ENCODE assay signal across 1 cellular context in the genomic region with DNA sequence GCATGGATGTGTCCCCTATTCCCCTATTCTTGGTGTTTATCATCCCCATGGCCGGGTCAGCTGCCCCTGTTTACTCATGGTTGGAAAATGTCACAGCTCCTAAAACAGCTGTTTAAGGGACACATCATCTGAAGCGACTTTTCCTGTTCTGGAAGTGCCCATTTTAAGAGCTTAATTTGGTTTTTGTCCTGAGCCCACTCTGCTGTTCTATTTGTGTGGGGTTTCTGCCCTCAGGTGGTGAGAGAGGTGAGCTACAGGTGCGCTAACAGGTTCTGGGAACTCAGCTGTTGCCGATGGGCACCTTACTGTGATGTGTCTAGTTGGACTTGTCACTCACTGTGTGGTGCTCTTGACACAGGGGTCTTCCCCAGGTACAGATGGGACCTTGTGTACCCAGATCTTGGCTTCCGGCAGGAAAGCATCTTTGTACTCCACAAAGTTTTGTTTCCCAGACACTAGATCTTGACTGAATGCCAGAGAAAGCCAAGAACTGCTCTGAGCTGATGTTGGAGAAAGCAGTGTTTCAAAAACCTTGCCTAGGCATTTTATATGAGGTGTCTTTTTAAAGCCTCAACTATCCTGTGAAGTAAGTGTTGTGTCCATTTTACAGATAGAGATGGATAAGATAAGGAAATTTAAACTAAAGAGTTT.
TF ChIP-seq lines count a peak whose summit lies in the region.

No MANE protein-coding gene starts in this region.

TF ChIP-seq in HepG2, 621 proteins besides CTCF, POLR2A, EP300 and RAD21 (continued from another document):
- TF ChIP-seq, protein P1, sequence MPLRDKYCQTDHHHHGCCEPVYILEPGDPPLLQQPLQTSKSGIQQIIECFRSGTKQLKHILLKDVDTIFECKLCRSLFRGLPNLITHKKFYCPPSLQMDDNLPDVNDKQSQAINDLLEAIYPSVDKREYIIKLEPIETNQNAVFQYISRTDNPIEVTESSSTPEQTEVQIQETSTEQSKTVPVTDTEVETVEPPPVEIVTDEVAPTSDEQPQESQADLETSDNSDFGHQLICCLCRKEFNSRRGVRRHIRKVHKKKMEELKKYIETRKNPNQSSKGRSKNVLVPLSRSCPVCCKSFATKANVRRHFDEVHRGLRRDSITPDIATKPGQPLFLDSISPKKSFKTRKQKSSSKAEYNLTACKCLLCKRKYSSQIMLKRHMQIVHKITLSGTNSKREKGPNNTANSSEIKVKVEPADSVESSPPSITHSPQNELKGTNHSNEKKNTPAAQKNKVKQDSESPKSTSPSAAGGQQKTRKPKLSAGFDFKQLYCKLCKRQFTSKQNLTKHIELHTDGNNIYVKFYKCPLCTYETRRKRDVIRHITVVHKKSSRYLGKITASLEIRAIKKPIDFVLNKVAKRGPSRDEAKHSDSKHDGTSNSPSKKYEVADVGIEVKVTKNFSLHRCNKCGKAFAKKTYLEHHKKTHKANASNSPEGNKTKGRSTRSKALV (CRISPR knock-in tag; IDR thresholded peaks at IDR 0.05) = no peak
- peak; percentile 74 for TF ChIP-seq STAG1 (CRISPR knock-in tag; IDR thresholded peaks at IDR 0.05)
